In genomic region chr12:71639341-71639760, GRCh38 we compare ENCODE assay signal across 8 cellular contexts. TPM values are rescaled to one million over a fixed set of nuclear protein-coding genes. Genes with fewer than 3 reads are reported as not detected.
DNase-seq lines count a peak whose midpoint lies in the region; ATAC-seq and TF ChIP-seq lines count a peak whose summit lies in the region.

No MANE protein-coding gene starts in this region.

- H3K4me1 ChIP-seq in neural progenitor cell, result no peaks in the 10 kb centered on the region

- H3K4me3 Mint-ChIP-seq in activated CD8-positive, alpha-beta T cell treated with anti-CD3 and anti-CD28 coated beads, Interleukin-2, amount 10 ng/mL, durations not matched to agents 7 days and 5 days, result no peak overlapping the region
- no peak overlapping the region for H3K4me3 Mint-ChIP-seq in neural progenitor cell

- peaks cover 13% of the 10 kb centered on the region for H3F3A ChIP-seq in neural progenitor cell (ENCODE audit: low read depth)

- H2AFZ ChIP-seq in neural progenitor cell (replicated peaks), result no peak overlapping the region

- peaks cover 35% of the 10 kb centered on the region for H3K36me3 ChIP-seq in neural progenitor cell

- H3K27ac ChIP-seq in neural progenitor cell, result no peak overlapping the region

- H3K4me3 ChIP-seq in neural progenitor cell, result no peak overlapping the region

- CTCF ChIA-PET in activated CD8-positive, alpha-beta T cell treated with anti-CD3 and anti-CD28 coated beads, Interleukin-2, amount 10 ng/mL, durations not matched to agents 7 days and 5 days (lab: Charles Lee), result interaction anchor here (1.3 to 5.3 kb wide), 4 partner anchors 12 to 224 kb away, joined by 5 to 46 read pairs (median 8); no protein-coding TSS in a partner anchor

- H3K79me2 ChIP-seq in neural progenitor cell (ENCODE audit: low read depth), result no peaks in the 10 kb centered on the region

- no peaks in the 10 kb centered on the region for H3K27me3 Mint-ChIP-seq in activated CD8-positive, alpha-beta T cell treated with anti-CD3 and anti-CD28 coated beads, Interleukin-2, amount 10 ng/mL, durations not matched to agents 7 days and 5 days (ENCODE audit: low read depth)
- no peaks in the 10 kb centered on the region for H3K27me3 Mint-ChIP-seq in neural progenitor cell (ENCODE audit: insufficient read depth, low read depth)

- ATAC-seq in HG02870 (IDR thresholded peaks at IDR 0.05; ENCODE audit: unreplicated experiment) (peak; percentile 34), HG02938 (IDR thresholded peaks at IDR 0.05; ENCODE audit: unreplicated experiment) (no peak)
- peak; percentile 55 for ATAC-seq in activated CD8-positive, alpha-beta T cell treated with anti-CD3 and anti-CD28 coated beads, Interleukin-2, amount 10 ng/mL, durations not matched to agents 7 days and 5 days

- peaks cover 4% of the 10 kb centered on the region for H4K20me1 ChIP-seq in neural progenitor cell (ENCODE audit: low read depth)

- peaks cover 11% of the 10 kb centered on the region for H3K4me1 Mint-ChIP-seq in activated CD8-positive, alpha-beta T cell treated with anti-CD3 and anti-CD28 coated beads, Interleukin-2, amount 10 ng/mL, durations not matched to agents 7 days and 5 days (ENCODE audit: low read depth)
- H3K4me1 Mint-ChIP-seq in neural progenitor cell, result no peaks in the 10 kb centered on the region

- no peaks in the 10 kb centered on the region for H3K9me3 Mint-ChIP-seq in activated CD8-positive, alpha-beta T cell treated with anti-CD3 and anti-CD28 coated beads, Interleukin-2, amount 10 ng/mL, durations not matched to agents 7 days and 5 days (ENCODE audit: insufficient read depth)
- H3K9me3 Mint-ChIP-seq in neural progenitor cell, result no peaks in the 10 kb centered on the region

- no peak overlapping the region for H3K27ac Mint-ChIP-seq in activated CD8-positive, alpha-beta T cell treated with anti-CD3 and anti-CD28 coated beads, Interleukin-2, amount 10 ng/mL, durations not matched to agents 7 days and 5 days
- H3K27ac Mint-ChIP-seq in neural progenitor cell, result no peak overlapping the region

- DNase-seq in DMS53 (lab: John Stamatoyannopoulos, UW), result peak; percentile 65
- DNase-seq in DMS53 treated with DMSO at 0.1 percent for 48 hours (lab: John Stamatoyannopoulos, UW; ENCODE audit: unreplicated experiment), result no peak
- no peak for DNase-seq in activated CD8-positive, alpha-beta T cell treated with anti-CD3 and anti-CD28 coated beads, Interleukin-2, amount 10 ng/mL, durations not matched to agents 7 days and 5 days
- DNase-seq in neural progenitor cell (ENCODE audit: low spot score), result peak; percentile 4
- no peak for DNase-seq in T-helper 1 cell
- no peak for DNase-seq in COLO829 (ENCODE audit: low spot score)

- H3K4me2 ChIP-seq in neural progenitor cell, result no peak overlapping the region

- TF ChIP-seq CTCF in neural progenitor cell (IDR thresholded peaks at IDR 0.05), result peak; percentile 16

- H3K27me3 ChIP-seq in neural progenitor cell, result no peaks in the 10 kb centered on the region

- POLR2A ChIA-PET in activated CD8-positive, alpha-beta T cell treated with anti-CD3 and anti-CD28 coated beads, Interleukin-2, amount 10 ng/mL, durations not matched to agents 7 days and 5 days (lab: Charles Lee), result interaction anchor here (0.8 to 1.4 kb wide), 2 partner anchors 14 to 24 kb away, joined by 3 to 6 read pairs; partner anchors contain the start of gene ZFC3H1

- H3K9ac ChIP-seq in neural progenitor cell, result no peak overlapping the region

- H3K36me3 Mint-ChIP-seq in activated CD8-positive, alpha-beta T cell treated with anti-CD3 and anti-CD28 coated beads, Interleukin-2, amount 10 ng/mL, durations not matched to agents 7 days and 5 days (ENCODE audit: low read depth), result peaks cover 61% of the 10 kb centered on the region
- H3K36me3 Mint-ChIP-seq in neural progenitor cell, result peaks cover 36% of the 10 kb centered on the region

- no peaks in the 10 kb centered on the region for H3K9me3 ChIP-seq in neural progenitor cell (ENCODE audit: low read depth)

RNA-seq across cellular contexts. Expression of gene ZFC3H1, which starts 24.3 kb away (rescaled TPM):
- total RNA-seq in activated CD8-positive, alpha-beta T cell treated with anti-CD3 and anti-CD28 coated beads, Interleukin-2, amount 10 ng/mL, durations not matched to agents 7 days and 5 days, result 10 to 100 TPM; 45.9 to 49.9 TPM
- 22.8 and 37.9 TPM in 2 replicates for total RNA-seq in neural progenitor cell (ENCODE audit: low replicate concordance)

RNA-seq across cellular contexts. Expression of gene THAP2, which starts 24.8 kb away (rescaled TPM):
- total RNA-seq in activated CD8-positive, alpha-beta T cell treated with anti-CD3 and anti-CD28 coated beads, Interleukin-2, amount 10 ng/mL, durations not matched to agents 7 days and 5 days, result 1 to 10 TPM; 3.5 to 5.2 TPM
- 15.9 and 37.3 TPM in 2 replicates for total RNA-seq in neural progenitor cell (ENCODE audit: low replicate concordance)

RNA-seq across cellular contexts. Expression of gene TMEM19, which starts 46.5 kb away (rescaled TPM):
- total RNA-seq in activated CD8-positive, alpha-beta T cell treated with anti-CD3 and anti-CD28 coated beads, Interleukin-2, amount 10 ng/mL, durations not matched to agents 7 days and 5 days, result 10 to 100 TPM; 22.1 to 23.9 TPM
- total RNA-seq in neural progenitor cell (ENCODE audit: low replicate concordance), result 9.3 and 11.0 TPM in 2 replicates

Comparison
In these comparisons a context has a peak if more than half of its experiments do, and no peak if none do; other contexts are left out.
1. DNase-seq: peak in DMS53 (single experiment) and neural progenitor cell (single experiment); none in DMS53 treated with DMSO at 0.1 percent for 48 hours (single experiment), activated CD8-positive, alpha-beta T cell treated with anti-CD3 and anti-CD28 coated beads, Interleukin-2, amount 10 ng/mL, durations not matched to agents 7 days and 5 days (single experiment), T-helper 1 cell (0 of 5) and COLO829 (single experiment).